30 cellular contexts compared by ENCODE assay signal in genomic region chr7:34750636-34751035, GRCh38.
"Had no signal": no experiment of that assay in that cellular context is flagged by ENCODE, and none has a peak within 500 bp of the region (broad histone marks: within the 10 kb centered on the region; RNA-seq: fewer than 3 reads in every experiment).

No MANE protein-coding gene starts in this region.

- H3K9me3 ChIP-seq: ascending aorta had no signal

- H3K36me3 ChIP-seq: ascending aorta had no signal

- H3K27me3 Mint-ChIP-seq: activated B cell treated with CpG ODN at 0.5 μM for 24 hours; activated CD4-positive, alpha-beta memory T cell treated with anti-CD3 and anti-CD28 coated beads, Interleukin-2, amount 10 ng/mL, durations not matched to agents 7 days and 5 days; activated CD8-positive, alpha-beta memory T cell treated with anti-CD3 and anti-CD28 coated beads, Interleukin-2, amount 10 ng/mL, durations not matched to agents 7 days and 5 days had no signal

- H3K4me3 ChIP-seq: ascending aorta had no signal

- H3K27me3 ChIP-seq: ascending aorta had no signal

- ATAC-seq: activated CD8-positive, alpha-beta memory T cell treated with anti-CD3 and anti-CD28 coated beads, Interleukin-2, amount 10 ng/mL, durations not matched to agents 7 days and 5 days; PC-3 had no signal

- H3K4me1 Mint-ChIP-seq: activated B cell treated with CpG ODN at 0.5 μM for 24 hours; activated CD4-positive, alpha-beta memory T cell treated with anti-CD3 and anti-CD28 coated beads, Interleukin-2, amount 10 ng/mL, durations not matched to agents 7 days and 5 days; activated CD8-positive, alpha-beta memory T cell treated with anti-CD3 and anti-CD28 coated beads, Interleukin-2, amount 10 ng/mL, durations not matched to agents 7 days and 5 days; activated naive CD8-positive, alpha-beta T cell treated with anti-CD3 and anti-CD28 coated beads for 36 hours had no signal

- H3K27ac ChIP-seq: ascending aorta, VCaP had no signal

- FAIRE-seq: RCC 7860 had no signal

- H3K4me1 ChIP-seq: ascending aorta had no signal

- H3K27ac Mint-ChIP-seq: activated B cell treated with CpG ODN at 0.5 μM for 24 hours; activated CD4-positive, alpha-beta memory T cell treated with anti-CD3 and anti-CD28 coated beads, Interleukin-2, amount 10 ng/mL, durations not matched to agents 7 days and 5 days; activated CD8-positive, alpha-beta memory T cell treated with anti-CD3 and anti-CD28 coated beads, Interleukin-2, amount 10 ng/mL, durations not matched to agents 7 days and 5 days; activated naive CD8-positive, alpha-beta T cell treated with anti-CD3 and anti-CD28 coated beads for 36 hours had no signal

- H3K4me3 Mint-ChIP-seq: activated B cell treated with CpG ODN at 0.5 μM for 24 hours; activated CD4-positive, alpha-beta memory T cell treated with anti-CD3 and anti-CD28 coated beads, Interleukin-2, amount 10 ng/mL, durations not matched to agents 7 days and 5 days; activated CD8-positive, alpha-beta memory T cell treated with anti-CD3 and anti-CD28 coated beads, Interleukin-2, amount 10 ng/mL, durations not matched to agents 7 days and 5 days; activated naive CD8-positive, alpha-beta T cell treated with anti-CD3 and anti-CD28 coated beads for 36 hours had no signal

- DNase-seq: activated B cell treated with CpG ODN at 0.5 μM for 24 hours; activated CD4-positive, alpha-beta memory T cell treated with anti-CD3 and anti-CD28 coated beads, Interleukin-2, amount 10 ng/mL, durations not matched to agents 7 days and 5 days; activated CD4-positive, alpha-beta T cell treated with anti-CD3 and anti-CD28 coated beads for 4 hours; activated CD4-positive, CD25-positive, alpha-beta regulatory T cell treated with anti-CD3 and anti-CD28 coated beads, Interleukin-2, amount 50 U/mL, for 72 hours; activated CD8-positive, alpha-beta memory T cell treated with anti-CD3 and anti-CD28 coated beads for 24 hours; activated CD8-positive, alpha-beta memory T cell treated with anti-CD3 and anti-CD28 coated beads, Interleukin-2, amount 10 ng/mL, durations not matched to agents 7 days and 5 days; activated CD8-positive, alpha-beta memory T cell treated with anti-CD3 and anti-CD28 coated beads, Interleukin-2, amount 50 U/mL, for 48 hours; activated effector memory CD4-positive, alpha-beta T cell treated with anti-CD3 and anti-CD28 coated beads, Interleukin-2, amount 50 U/mL, for 16 hours; activated naive CD4-positive, alpha-beta T cell; activated naive CD4-positive, alpha-beta T cell treated with anti-CD3 and anti-CD28 coated beads, Interleukin-2, amount 50 U/mL, for 16 hours; activated naive CD8-positive, alpha-beta T cell treated with anti-CD3 and anti-CD28 coated beads for 36 hours; activated T-cell treated with anti-CD3 and anti-CD28 coated beads, Interleukin-2, amount 50 U/mL, for 48 hours; amygdala; Karpas-422; NCI-H1105; NCI-H1417 treated with DMSO at 0.1 percent for 48 hours; NCI-H187 treated with DMSO at 0.1 percent for 48 hours; NCI-H2081; NCI-H345; NCI-H524 treated with DMSO at 0.1 percent for 48 hours; NK-92 treated with Interleukin-12 subunit alpha and Interleukin-12 subunit beta, amount 100 ng/mL, for 24 hours; PC-3; Right ventricle myocardium superior; SW 1271; T-helper 1 cell; T-helper 2 cell; T-helper 9 cell had no signal

- H3K9me3 Mint-ChIP-seq: activated B cell treated with CpG ODN at 0.5 μM for 24 hours; activated CD4-positive, alpha-beta memory T cell treated with anti-CD3 and anti-CD28 coated beads, Interleukin-2, amount 10 ng/mL, durations not matched to agents 7 days and 5 days; activated naive CD8-positive, alpha-beta T cell treated with anti-CD3 and anti-CD28 coated beads for 36 hours had no signal

- H3K36me3 Mint-ChIP-seq: activated CD8-positive, alpha-beta memory T cell treated with anti-CD3 and anti-CD28 coated beads, Interleukin-2, amount 10 ng/mL, durations not matched to agents 7 days and 5 days; activated naive CD8-positive, alpha-beta T cell treated with anti-CD3 and anti-CD28 coated beads for 36 hours had no signal
